In genomic region chr5:72383280-72384205, GRCh38 we compare ENCODE assay signal across 17 cellular contexts.
DNase-seq lines count a peak whose midpoint lies in the region; ATAC-seq, FAIRE-seq and TF ChIP-seq lines count a peak whose summit lies in the region.
"Had no signal": no experiment of that assay in that cellular context is flagged by ENCODE, and none has a peak within 500 bp of the region (broad histone marks: within the 10 kb centered on the region; RNA-seq: fewer than 3 reads in every experiment).

No MANE protein-coding gene starts in this region.

- no peak for FAIRE-seq in urothelium cell line (lab: Jason Lieb, UNC)
- FAIRE-seq: GM12891, islet of Langerhans had no signal

- no peaks in the 10 kb centered on the region for H3K36me3 ChIP-seq in ascending aorta
- H3K36me3 ChIP-seq in spleen = no peaks in the 10 kb centered on the region

- 79 to 88% (median 80%) methylated on average over 9 of the region's 9 CpGs for WGBS in spleen, 5 donors

- peak; percentile 5 to 49 for ATAC-seq in left cardiac atrium
- no peak for ATAC-seq in Right ventricle myocardium inferior
- ATAC-seq in foreskin keratinocyte = peak; percentile 68
- no peak for ATAC-seq in HG02588 (IDR thresholded peaks at IDR 0.05; ENCODE audit: unreplicated experiment)

- intact Hi-C loops in left cardiac atrium (cut with DNase I) = no loop called here
- intact Hi-C loops in Right ventricle myocardium inferior (cut with DNase I) = no loop called here
- intact Hi-C loops in ascending aorta (cut with DNase I) = no loop called here
- intact Hi-C loops in spleen (cut with DNase I; ENCODE audit: low total_unique reads) = no loop called here

- H3K4me3 ChIP-seq in ascending aorta (no peak overlapping the region), spleen (no peak overlapping the region)

- TF ChIP-seq CTCF in ascending aorta (IDR thresholded peaks at IDR 0.05) (no peak), foreskin keratinocyte (conservative IDR thresholded peaks at IDR 0.05) (no peak), spleen (IDR thresholded peaks at IDR 0.05 in 8 of 11, conservative IDR thresholded peaks at IDR 0.05 in 3 of 11) (no peak)

- no peak for TF ChIP-seq POLR2A in spleen (IDR thresholded peaks at IDR 0.05)

- H3K4me1 ChIP-seq in ascending aorta (peaks cover 3 to 12% of the 10 kb centered on the region in 2 donors), foreskin keratinocyte (peaks cover 59% of the 10 kb centered on the region), spleen (peaks cover 0 to 29% (median 14%) of the 10 kb centered on the region in 6 donors)

- H3K9me3 ChIP-seq in ascending aorta (no peaks in the 10 kb centered on the region), spleen (no peaks in the 10 kb centered on the region)

- H3K27me3 ChIP-seq in ascending aorta (no peaks in the 10 kb centered on the region), foreskin keratinocyte (no peaks in the 10 kb centered on the region), spleen (replicated peaks in 1 of 7) (no peaks in the 10 kb centered on the region)

- DNase-seq in left cardiac atrium (no peak), Right ventricle myocardium inferior (ENCODE audit: missing footprints) (no peak), ascending aorta (ENCODE audit: low spot score in 2 of 2) (no peak), foreskin keratinocyte (peak in 1 of 2 donors; percentile 71), urothelium cell line (ENCODE audit: low spot score) (peak; percentile 55), KG1 (lab: John Stamatoyannopoulos, UW) (no peak), spleen (no peak)
- DNase-seq: ACHN; activated CD4-positive, alpha-beta T cell treated with anti-CD3 and anti-CD28 coated beads, Interleukin-2, amount 10 ng/mL, durations not matched to agents 24 days and 14 days; caudate nucleus; Kasumi-1; naive B cell; T-helper 1 cell had no signal

- peak overlapping the region; percentile 36 to 67 for H3K27ac ChIP-seq in ascending aorta
- no peak overlapping the region for H3K27ac ChIP-seq in foreskin keratinocyte
- H3K27ac ChIP-seq in spleen = no peak overlapping the region
- H3K27ac ChIP-seq: epithelial cell of prostate had no signal

Comparison
In these comparisons a context has a peak if more than half of its experiments do, and no peak if none do; other contexts are left out.
1. ATAC-seq: peak in left cardiac atrium (2 of 2) and foreskin keratinocyte (single experiment); none in Right ventricle myocardium inferior (single experiment) and HG02588 (single experiment).
2. H3K27ac ChIP-seq: peak in ascending aorta (2 of 2); none in foreskin keratinocyte (single experiment) and spleen (0 of 8).